In genomic region chr4:40231464-40231863, GRCh38 we compare ENCODE assay signal across 1 cellular context.
TF ChIP-seq lines count a peak whose summit lies in the region.

No MANE protein-coding gene starts in this region.

TF ChIP-seq in GM23338, 12 proteins besides CTCF, POLR2A, EP300 and RAD21 (continued from another document):
- TF ChIP-seq ZNF462 (CRISPR knock-in tag; IDR thresholded peaks at IDR 0.05) (no peak), NANOG (IDR thresholded peaks at IDR 0.05; ENCODE audit: borderline replicate concordance) (no peak), ZNF114 (CRISPR knock-in tag; IDR thresholded peaks at IDR 0.05) (no peak), REST (IDR thresholded peaks at IDR 0.05; ENCODE audit: unreplicated experiment) (no peak), JUNB (IDR thresholded peaks at IDR 0.05; ENCODE audit: unreplicated experiment) (no peak), STAT1 (IDR thresholded peaks at IDR 0.05; ENCODE audit: unreplicated experiment) (no peak), ZNF331 (CRISPR knock-in tag; IDR thresholded peaks at IDR 0.05; ENCODE audit: low read depth) (no peak), EZH2phosphoT487 (IDR thresholded peaks at IDR 0.05; ENCODE audit: unreplicated experiment) (no peak), POLR2AphosphoS5 (IDR thresholded peaks at IDR 0.05; ENCODE audit: low read depth) (no peak)
